Comparison of ENCODE assay signal across 11 cellular contexts in the genomic region with DNA sequence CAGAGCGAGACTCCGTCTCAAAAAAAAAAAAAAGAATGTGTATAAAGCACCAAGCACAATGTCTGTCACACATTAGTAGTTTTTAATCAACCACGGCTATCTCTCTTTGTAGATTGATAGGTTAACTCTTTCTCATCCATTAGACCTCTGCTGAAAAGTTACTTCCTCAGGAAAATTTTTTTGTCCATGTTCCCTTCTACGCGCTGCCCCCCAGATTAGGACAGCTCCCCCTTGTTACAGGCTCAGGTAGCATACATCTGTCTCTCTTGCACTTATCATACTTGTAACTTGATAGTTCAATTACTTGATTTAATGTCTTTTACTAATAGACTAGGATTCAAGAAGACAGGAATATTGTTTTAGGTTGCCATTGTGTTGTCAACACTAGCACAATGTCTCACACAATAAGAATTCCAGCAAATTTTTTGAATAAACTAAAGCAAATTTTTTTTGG. TPM values are rescaled to one million over a fixed set of nuclear protein-coding genes. Genes with fewer than 3 reads are reported as not detected.
A peak's percentile ranks its signal among the peaks of the same experiment; 100 is the strongest.
DNase-seq lines count a peak whose midpoint lies in the region; ATAC-seq, FAIRE-seq and TF ChIP-seq lines count a peak whose summit lies in the region.
"Had no signal": no experiment of that assay in that cellular context is flagged by ENCODE, and none has a peak within 500 bp of the region (broad histone marks: within the 10 kb centered on the region; RNA-seq: fewer than 3 reads in every experiment).

No MANE protein-coding gene starts in this region.

- dilution Hi-C loops in endothelial cell of umbilical vein (cut with MboI; ENCODE audit: extremely low pct_ligation_motif_present, low sequenced_read_pairs), result no loop called here

- ATAC-seq in psoas muscle, result no peak
- no peak for ATAC-seq in HG02798 (IDR thresholded peaks at IDR 0.05; ENCODE audit: poor library complexity, unreplicated experiment)

- H3K79me2 ChIP-seq in OCI-LY7 (ENCODE audit: insufficient read depth, low read depth, low read length), result peaks cover 46% of the 10 kb centered on the region
- H3K79me2 ChIP-seq in endothelial cell of umbilical vein (ENCODE audit: control insufficient read depth, insufficient read depth, low read length), result peaks cover 55% of the 10 kb centered on the region
- H3K79me2 ChIP-seq: parathyroid adenoma had no signal

- no peak for FAIRE-seq in endothelial cell of umbilical vein (lab: Jason Lieb, UNC)

- no peaks in the 10 kb centered on the region for H3K9me1 ChIP-seq in endothelial cell of umbilical vein (replicated peaks; ENCODE audit: control insufficient read depth, extremely low read depth, insufficient read depth, low read length)

- peaks cover 24% of the 10 kb centered on the region for H3K4me1 Mint-ChIP-seq in T-helper 1 cell treated with Interleukin-12 subunit alpha and Interleukin-12 subunit beta and Interleukin-4 antibody, amounts not matched to agents 30 μg/mL and 1 μg/mL, for 36 hours (ENCODE audit: low read depth)

- H3K36me3 ChIP-seq in OCI-LY7 (ENCODE audit: insufficient read depth, low read length), result peaks cover 31% of the 10 kb centered on the region
- no peaks in the 10 kb centered on the region for H3K36me3 ChIP-seq in endothelial cell of umbilical vein (ENCODE audit: control insufficient read depth in 2 of 2, extremely low read depth in 1 of 2, insufficient read depth in 2 of 2, low read length in 2 of 2)
- peaks cover 6 to 19% of the 10 kb centered on the region in 2 donors for H3K36me3 ChIP-seq in psoas muscle (ENCODE audit: insufficient read depth in 1 of 2, low read depth in 1 of 2)

- peak; percentile 54; the same call in 1 of the 2 replicates for TF ChIP-seq CTCF in OCI-LY7 (conservative IDR thresholded peaks at IDR 0.05; ENCODE audit: low read length)
- TF ChIP-seq CTCF in endothelial cell of umbilical vein (IDR thresholded peaks at IDR 0.05; ENCODE audit: extremely low read depth in 1 of 2, insufficient read depth in 1 of 2, low read depth in 1 of 2, low read length in 2 of 2), result no peak
- TF ChIP-seq CTCF in psoas muscle (IDR thresholded peaks at IDR 0.05), result no peak

- H3K9me2 ChIP-seq in OCI-LY7 (ENCODE audit: insufficient read depth, low read length), result no peaks in the 10 kb centered on the region

- peak overlapping the region; percentile 92 for H3K9ac ChIP-seq in endothelial cell of umbilical vein (replicated peaks; ENCODE audit: extremely low read depth, insufficient read depth, low read length)
- H3K9ac ChIP-seq: parathyroid adenoma had no signal

- H3K27ac Mint-ChIP-seq in T-helper 1 cell treated with Interleukin-12 subunit alpha and Interleukin-12 subunit beta and Interleukin-4 antibody, amounts not matched to agents 30 μg/mL and 1 μg/mL, for 36 hours, result peak overlapping the region; percentile 69

- peaks cover 11% of the 10 kb centered on the region; the same call in 1 of the 2 replicates for H4K20me1 ChIP-seq in OCI-LY7 (ENCODE audit: insufficient read depth, low read length)
- H4K20me1 ChIP-seq in endothelial cell of umbilical vein (replicated peaks; ENCODE audit: control insufficient read depth, extremely low read depth, insufficient read depth, low read length), result no peaks in the 10 kb centered on the region

- peaks cover 4% of the 10 kb centered on the region for H3K27me3 Mint-ChIP-seq in T-helper 1 cell treated with Interleukin-12 subunit alpha and Interleukin-12 subunit beta and Interleukin-4 antibody, amounts not matched to agents 30 μg/mL and 1 μg/mL, for 36 hours (ENCODE audit: low read depth)

- no peaks in the 10 kb centered on the region for H3K27me3 ChIP-seq in endothelial cell of umbilical vein (ENCODE audit: control insufficient read depth in 2 of 2, insufficient read depth in 2 of 2, low read length in 2 of 2)
- no peaks in the 10 kb centered on the region for H3K27me3 ChIP-seq in psoas muscle (ENCODE audit: insufficient read depth in 3 of 3, low read length in 2 of 3)

- POLR2A ChIA-PET in OCI-LY7 (lab: Charles Lee), result interaction anchor here (0.7 to 1.3 kb wide), 2 partner anchors 15 to 112 kb away, joined by 3 to 4 read pairs; no protein-coding TSS in a partner anchor
- POLR2A ChIA-PET in endothelial cell of umbilical vein (lab: Charles Lee), result no interaction called here

- no peaks in the 10 kb centered on the region for H3K9me3 Mint-ChIP-seq in T-helper 1 cell treated with Interleukin-12 subunit alpha and Interleukin-12 subunit beta and Interleukin-4 antibody, amounts not matched to agents 30 μg/mL and 1 μg/mL, for 36 hours

- WGBS in psoas muscle, 3 donors, result 56 to 70% (median 68%) methylated on average over 3 to 5 of the region's 5 CpGs

- DNase-seq in T-helper 1 cell (no peak), OCI-LY7 (ENCODE audit: low spot score) (no peak), endothelial cell of umbilical vein (ENCODE audit: low read depth, low spot score) (peak; percentile 4), psoas muscle (no peak), HuH-7.5 (ENCODE audit: low spot score) (no peak), ecto neural progenitor cell (ENCODE audit: low spot score) (no peak)
- DNase-seq: effector CD8-positive, alpha-beta T cell; substantia nigra had no signal

- peak overlapping the region; percentile 94 for H3K4me3 Mint-ChIP-seq in T-helper 1 cell treated with Interleukin-12 subunit alpha and Interleukin-12 subunit beta and Interleukin-4 antibody, amounts not matched to agents 30 μg/mL and 1 μg/mL, for 36 hours

- H2AFZ ChIP-seq in OCI-LY7 (ENCODE audit: low read length), result no peak overlapping the region
- no peak overlapping the region for H2AFZ ChIP-seq in endothelial cell of umbilical vein (ENCODE audit: low read depth, low read length)

- intact Hi-C loops in OCI-LY7 (cut with micrococcal nuclease; ENCODE audit: unreplicated experiment) (loop anchor here (5.0 to 10.0 kb wide), 5 partner anchors 283 to 1800 kb away; a partner anchor contains a TSS), endothelial cell of umbilical vein (cut with micrococcal nuclease) (loop anchor here (1.0 to 10.0 kb wide), 6 partner anchors 395 to 1100 kb away; a partner anchor contains a TSS), psoas muscle (cut with DNase I) (loop anchor here (5.0 to 10.0 kb wide), 3 partner anchors 598 to 1100 kb away; a partner anchor contains a TSS)

- no peak for TF ChIP-seq POLR2A in endothelial cell of umbilical vein (IDR thresholded peaks at IDR 0.05; ENCODE audit: low read depth, low read length)

- peaks cover 13% of the 10 kb centered on the region for H3K36me3 Mint-ChIP-seq in T-helper 1 cell treated with Interleukin-12 subunit alpha and Interleukin-12 subunit beta and Interleukin-4 antibody, amounts not matched to agents 30 μg/mL and 1 μg/mL, for 36 hours (ENCODE audit: low read depth)

- H3K4me1 ChIP-seq in OCI-LY7 (ENCODE audit: insufficient read depth, low read length, poor library complexity, severe bottlenecking), result peaks cover 13% of the 10 kb centered on the region
- H3K4me1 ChIP-seq in endothelial cell of umbilical vein (ENCODE audit: control insufficient read depth, extremely low read depth, insufficient read depth, low read length), result peaks cover 24% of the 10 kb centered on the region
- H3K4me1 ChIP-seq in psoas muscle, result peaks cover 7% of the 10 kb centered on the region

- CTCF ChIA-PET in OCI-LY7 (lab: Charles Lee; ENCODE audit: unreplicated experiment) (no interaction called here), endothelial cell of umbilical vein (lab: Charles Lee) (no interaction called here)

- H3K27ac ChIP-seq in OCI-LY7 (ENCODE audit: low read depth, low read length, poor library complexity, severe bottlenecking) (no peak overlapping the region), endothelial cell of umbilical vein (ENCODE audit: insufficient read depth, low read depth, low read length) (peak overlapping the region; percentile 52), psoas muscle (no peak overlapping the region)
- H3K27ac ChIP-seq: parathyroid adenoma had no signal

- H3K4me2 ChIP-seq in OCI-LY7 (ENCODE audit: low read length) (peak overlapping the region; percentile 78), endothelial cell of umbilical vein (ENCODE audit: insufficient read depth, low read length) (peak overlapping the region; percentile 92)

- no peaks in the 10 kb centered on the region for H3K9me3 ChIP-seq in OCI-LY7 (ENCODE audit: low read length)
- no peaks in the 10 kb centered on the region for H3K9me3 ChIP-seq in endothelial cell of umbilical vein (replicated peaks; ENCODE audit: control insufficient read depth, insufficient read depth, low read length)
- H3K9me3 ChIP-seq in psoas muscle, result no peaks in the 10 kb centered on the region

- H3K4me3 ChIP-seq in OCI-LY7 (ENCODE audit: low read depth, low read length, poor library complexity, severe bottlenecking), result peak overlapping the region; percentile 79
- peak overlapping the region in 2 of 3 experiments; percentile 48 to 96 for H3K4me3 ChIP-seq in endothelial cell of umbilical vein (replicated peaks in 1 of 3; ENCODE audit: insufficient read depth in 1 of 3, low read depth in 1 of 3, low read length in 3 of 3)
- H3K4me3 ChIP-seq in psoas muscle, result peak overlapping the region; percentile 86

- BruUV-seq in OCI-LY7 (replicated peaks; lab: Mats Ljungman, UMichigan), result no TSS peak
- BruUV-seq in endothelial cell of umbilical vein (replicated peaks; lab: Mats Ljungman, UMichigan), result no TSS peak

RNA-seq across cellular contexts. Expression of a gene that starts 1.5 kb away (rescaled TPM):
- total RNA-seq in OCI-LY7 (2014; rRNA removed; shearing (Covaris generic)), result 27.4 and 40.4 TPM in 2 replicates
- total RNA-seq in OCI-LY7 (2022) (65.9 and 69.2 TPM in 2 replicates), endothelial cell of umbilical vein (46.8 and 51.8 TPM in 2 replicates), psoas muscle (1 to 10 TPM; 1.7 to 2.9 (median 2.4) TPM)
- polyA plus RNA-seq in endothelial cell of umbilical vein (11.7 and 19.7 TPM in 2 replicates), psoas muscle (1 to 10 TPM; 1.7 to 6.3 (median 4.4) TPM)
- 26.8 and 32.5 TPM in 2 replicates for polyA plus RNA-seq in endothelial cell of umbilical vein (2011; cell fraction: cytosol; rRNA removed)
- 53.4 and 99.0 TPM in 2 replicates for polyA plus RNA-seq in endothelial cell of umbilical vein (2011; cell fraction: nucleus; rRNA removed)
- 29.1 and 61.6 TPM in 2 replicates for polyA plus RNA-seq in endothelial cell of umbilical vein (2012)
- 12.1 and 14.6 TPM in 2 replicates for polyA minus RNA-seq in endothelial cell of umbilical vein
- polyA minus RNA-seq in endothelial cell of umbilical vein (2011; cell fraction: cytosol; rRNA and poly(A)+ RNA removed), result 20.1 TPM
- 16.6 and 44.6 TPM in 2 replicates for polyA minus RNA-seq in endothelial cell of umbilical vein (2011; cell fraction: nucleus; rRNA and poly(A)+ RNA removed)

RNA-seq across cellular contexts. Expression of a gene that starts 52.0 kb away (rescaled TPM):
- total RNA-seq in OCI-LY7 (2014; rRNA removed; shearing (Covaris generic)), result 159 and 161 TPM in 2 replicates
- total RNA-seq in OCI-LY7 (2022) (196 and 205 TPM in 2 replicates), endothelial cell of umbilical vein (0.62 and 4.8 TPM in 2 replicates), psoas muscle (1 to 10 TPM; 3.5 to 4.4 (median 4.0) TPM)
- polyA plus RNA-seq in endothelial cell of umbilical vein (0.37 and 0.62 TPM in 2 replicates), psoas muscle (under 1 TPM; 0.37 to 0.67 (median 0.55) TPM)
- polyA plus RNA-seq in endothelial cell of umbilical vein (2011; cell fraction: cytosol; rRNA removed), result 0.61 and 0.63 TPM in 2 replicates
- polyA plus RNA-seq in endothelial cell of umbilical vein (2011; cell fraction: nucleus; rRNA removed), result 1.1 and 2.2 TPM in 2 replicates
- 0.86 and 1.5 TPM in 2 replicates for polyA plus RNA-seq in endothelial cell of umbilical vein (2012)
- polyA minus RNA-seq in endothelial cell of umbilical vein, result 1.00 and 2.7 TPM in 2 replicates
- not detected for polyA minus RNA-seq in endothelial cell of umbilical vein (2011; cell fraction: cytosol; rRNA and poly(A)+ RNA removed)
- polyA minus RNA-seq in endothelial cell of umbilical vein (2011; cell fraction: nucleus; rRNA and poly(A)+ RNA removed), result 2.3 and 4.5 TPM in 2 replicates

Comparison
In these comparisons a context has a peak if more than half of its experiments do, and no peak if none do; other contexts are left out.
1. RNA of a gene that starts 1.5 kb away (total RNA-seq): 27.4 to 69.2 TPM in OCI-LY7 and 46.8 to 51.8 TPM in endothelial cell of umbilical vein; 1.7 to 2.9 TPM in psoas muscle; every median in the first group is over 4 times any median in the second.
2. RNA of a gene that starts 52.0 kb away (total RNA-seq): 159 to 205 TPM in OCI-LY7; 0.62 to 4.8 TPM in endothelial cell of umbilical vein and 3.5 to 4.4 TPM in psoas muscle; every median in the first group is over 10 times any median in the second.
3. Peak in every context shown above with its lines, with median percentiles within 50 percentile points of each other: H3K4me3 ChIP-seq.